ENCODE assay signal across 16 cellular contexts in genomic region chr2:36480028-36480427, GRCh38.
"Had no signal": no experiment of that assay in that cellular context is flagged by ENCODE, and none has a peak within 500 bp of the region (broad histone marks: within the 10 kb centered on the region; RNA-seq: fewer than 3 reads in every experiment).

No MANE protein-coding gene starts in this region.

- ATAC-seq: esophagus mucosa, left lung had no signal

- H3K27me3 ChIP-seq: left lung, uterus had no signal

- H3K27ac Mint-ChIP-seq: activated B cell treated with CpG ODN at 0.5 μM for 24 hours; activated CD4-positive, alpha-beta T cell treated with anti-CD3 and anti-CD28 coated beads, Interleukin-2, amount 10 ng/mL, durations not matched to agents 24 days and 14 days; activated T-helper 2 cell treated with anti-CD3 and anti-CD28 coated beads, Interferon-gamma antibody, Interleukin-2, Interleukin-4, amounts not matched to agents 10 μg/mL and 5 μg/mL and 100 μg/mL, durations not matched to agents 14 hours and 24 hours and 36 hours; brain; endodermal cell; memory B cell had no signal

- FAIRE-seq: small intestine had no signal

- DNase-seq: activated B cell treated with CpG ODN at 0.5 μM for 24 hours; activated CD4-positive, alpha-beta T cell treated with anti-CD3 and anti-CD28 coated beads, Interleukin-2, amount 10 ng/mL, durations not matched to agents 24 days and 14 days; activated naive CD4-positive, alpha-beta T cell treated with anti-CD3 and anti-CD28 coated beads, Interleukin-2, amount 50 U/mL, for 16 hours; activated T-cell treated with anti-CD3 and anti-CD28 coated beads for 4 hours; cerebellar nuclear complex; dermis blood vessel endothelial cell; endodermal cell; small intestine; T-helper 1 cell; uterus had no signal

- H3K27me3 Mint-ChIP-seq: activated B cell treated with CpG ODN at 0.5 μM for 24 hours; activated CD4-positive, alpha-beta T cell treated with anti-CD3 and anti-CD28 coated beads, Interleukin-2, amount 10 ng/mL, durations not matched to agents 24 days and 14 days; brain; memory B cell had no signal

- H3K4me1 Mint-ChIP-seq: activated B cell treated with CpG ODN at 0.5 μM for 24 hours, brain, endodermal cell, memory B cell had no signal

- H3K9me3 ChIP-seq: uterus had no signal

- H3K9ac ChIP-seq: parathyroid adenoma had no signal

- H3K36me3 ChIP-seq: uterus had no signal

- H3K4me3 ChIP-seq: left lung, uterus had no signal

- H2AFZ ChIP-seq: parathyroid adenoma had no signal

- H3K27ac ChIP-seq: left lung, parathyroid adenoma, uterus had no signal

- H3K4me3 Mint-ChIP-seq: activated B cell treated with CpG ODN at 0.5 μM for 24 hours; activated CD4-positive, alpha-beta T cell treated with anti-CD3 and anti-CD28 coated beads, Interleukin-2, amount 10 ng/mL, durations not matched to agents 24 days and 14 days; brain; endodermal cell; memory B cell had no signal
